Comparison of ENCODE assay signal across 2 cellular contexts in genomic region chr10:7577206-7577978, GRCh38.
TF ChIP-seq lines count a peak whose summit lies in the region.

No MANE protein-coding gene starts in this region.

TF ChIP-seq in A549, 52 proteins besides CTCF, POLR2A, EP300 and RAD21 (continued from another document):
- no peak for TF ChIP-seq PBX3 (IDR thresholded peaks at IDR 0.05)
- TF ChIP-seq GATA3 (IDR thresholded peaks at IDR 0.05; ENCODE audit: borderline replicate concordance) = no peak

TF ChIP-seq in K562, 482 proteins besides CTCF, POLR2A, EP300 and RAD21 (continued from another document):
- TF ChIP-seq, protein P1, sequence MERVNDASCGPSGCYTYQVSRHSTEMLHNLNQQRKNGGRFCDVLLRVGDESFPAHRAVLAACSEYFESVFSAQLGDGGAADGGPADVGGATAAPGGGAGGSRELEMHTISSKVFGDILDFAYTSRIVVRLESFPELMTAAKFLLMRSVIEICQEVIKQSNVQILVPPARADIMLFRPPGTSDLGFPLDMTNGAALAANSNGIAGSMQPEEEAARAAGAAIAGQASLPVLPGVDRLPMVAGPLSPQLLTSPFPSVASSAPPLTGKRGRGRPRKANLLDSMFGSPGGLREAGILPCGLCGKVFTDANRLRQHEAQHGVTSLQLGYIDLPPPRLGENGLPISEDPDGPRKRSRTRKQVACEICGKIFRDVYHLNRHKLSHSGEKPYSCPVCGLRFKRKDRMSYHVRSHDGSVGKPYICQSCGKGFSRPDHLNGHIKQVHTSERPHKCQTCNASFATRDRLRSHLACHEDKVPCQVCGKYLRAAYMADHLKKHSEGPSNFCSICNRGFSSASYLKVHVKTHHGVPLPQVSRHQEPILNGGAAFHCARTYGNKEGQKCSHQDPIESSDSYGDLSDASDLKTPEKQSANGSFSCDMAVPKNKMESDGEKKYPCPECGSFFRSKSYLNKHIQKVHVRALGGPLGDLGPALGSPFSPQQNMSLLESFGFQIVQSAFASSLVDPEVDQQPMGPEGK (CRISPR knock-in tag; IDR thresholded peaks at IDR 0.05; ENCODE audit: borderline replicate concordance) = no peak
TF ChIP-seq in K562: peak in this region for 4.
